15 cellular contexts compared by ENCODE assay signal in the genomic region with DNA sequence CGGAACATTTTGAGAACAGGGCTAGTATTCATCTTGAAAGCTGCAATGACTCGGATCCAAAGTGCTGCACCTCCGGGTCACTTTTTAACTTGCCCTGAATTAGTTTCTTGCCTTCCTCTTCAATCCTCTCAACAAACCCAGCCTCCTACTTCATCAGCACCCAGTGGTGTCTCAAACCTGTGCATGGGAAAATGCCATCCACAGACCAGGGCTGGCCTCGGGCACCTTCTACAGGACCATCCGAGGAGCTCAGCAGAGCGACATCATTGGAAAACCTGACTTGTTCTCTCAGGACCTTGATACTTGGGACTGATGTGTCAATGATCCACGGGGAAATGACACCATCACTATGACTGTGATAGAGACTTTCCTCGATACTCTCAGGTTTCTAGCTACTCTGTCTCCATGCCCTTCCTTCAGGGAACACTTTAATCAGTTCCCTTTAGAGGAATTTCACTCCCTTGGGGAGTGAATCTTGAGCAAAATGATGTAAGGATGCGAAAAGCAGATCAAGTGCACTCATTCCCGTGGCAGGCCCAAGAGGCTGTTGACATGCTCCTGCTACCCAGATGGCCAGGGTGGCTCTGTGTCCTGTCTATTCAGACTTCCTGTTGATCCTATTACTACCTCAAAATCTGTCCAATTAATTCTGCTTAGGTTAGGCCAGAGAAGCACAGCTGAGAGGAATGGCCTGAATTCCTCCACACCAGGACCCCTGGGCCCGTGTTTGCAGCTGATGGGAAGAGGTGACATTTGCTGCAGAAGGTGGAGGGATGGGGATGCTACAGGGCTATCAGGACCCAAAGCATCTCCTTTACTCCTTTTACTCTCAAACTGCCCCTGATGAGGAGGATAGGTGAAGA.
"Had no signal": no experiment of that assay in that cellular context is flagged by ENCODE, and none has a peak within 500 bp of the region (broad histone marks: within the 10 kb centered on the region; RNA-seq: fewer than 3 reads in every experiment).

No MANE protein-coding gene starts in this region.

- H3K27ac Mint-ChIP-seq: activated naive CD8-positive, alpha-beta T cell treated with anti-CD3 and anti-CD28 coated beads, Interleukin-2, amount 10 ng/mL, durations not matched to agents 7 days and 5 days; activated T-helper 1 cell treated with anti-CD3 and anti-CD28 coated beads, Interleukin-12 subunit alpha, Interleukin-12 subunit beta, Interleukin-2, Interleukin-4 antibody, amounts not matched to agents 30 ng/mL and 10 ng/mL and 1 ng/mL, durations not matched to agents 14 hours and 24 hours and 36 hours; brain; effector memory CD8-positive, alpha-beta T cell had no signal

- H3K9me3 Mint-ChIP-seq: activated naive CD8-positive, alpha-beta T cell treated with anti-CD3 and anti-CD28 coated beads, Interleukin-2, amount 10 ng/mL, durations not matched to agents 7 days and 5 days; activated T-helper 1 cell treated with anti-CD3 and anti-CD28 coated beads, Interleukin-12 subunit alpha, Interleukin-12 subunit beta, Interleukin-2, Interleukin-4 antibody, amounts not matched to agents 30 ng/mL and 10 ng/mL and 1 ng/mL, durations not matched to agents 14 hours and 24 hours and 36 hours; effector memory CD8-positive, alpha-beta T cell had no signal

- H3K4me1 Mint-ChIP-seq: activated naive CD8-positive, alpha-beta T cell treated with anti-CD3 and anti-CD28 coated beads, Interleukin-2, amount 10 ng/mL, durations not matched to agents 7 days and 5 days had no signal

- H3K9me3 ChIP-seq: gastrocnemius medialis, tibial nerve had no signal

- H3K36me3 ChIP-seq: gastrocnemius medialis, tibial nerve had no signal

- DNase-seq: activated CD4-positive, alpha-beta T cell treated with anti-CD3 and anti-CD28 coated beads for 4 hours; activated naive CD4-positive, alpha-beta T cell; activated naive CD8-positive, alpha-beta T cell treated with anti-CD3 and anti-CD28 coated beads, Interleukin-2, amount 10 ng/mL, durations not matched to agents 7 days and 5 days; central memory CD4-positive, alpha-beta T cell; effector memory CD8-positive, alpha-beta T cell; gastrocnemius medialis; left colon; stimulated activated CD4-positive, alpha-beta T cell treated with anti-CD3 and anti-CD28 coated beads, Interleukin-2, amount 100 ng/mL, for 24 hours; T-helper 1 cell had no signal

- H3K4me3 Mint-ChIP-seq: activated naive CD8-positive, alpha-beta T cell treated with anti-CD3 and anti-CD28 coated beads, Interleukin-2, amount 10 ng/mL, durations not matched to agents 7 days and 5 days; activated T-helper 1 cell treated with anti-CD3 and anti-CD28 coated beads, Interleukin-12 subunit alpha, Interleukin-12 subunit beta, Interleukin-2, Interleukin-4 antibody, amounts not matched to agents 30 ng/mL and 10 ng/mL and 1 ng/mL, durations not matched to agents 14 hours and 24 hours and 36 hours; brain; effector memory CD8-positive, alpha-beta T cell had no signal

- H3K27ac ChIP-seq: epithelial cell of prostate, gastrocnemius medialis, parathyroid adenoma, tibial nerve had no signal

- H3K4me1 ChIP-seq: gastrocnemius medialis, tibial nerve had no signal

- H3K27me3 ChIP-seq: gastrocnemius medialis, tibial nerve had no signal

- ATAC-seq: effector memory CD8-positive, alpha-beta T cell; gastrocnemius medialis; left colon; SK-N-SH treated with all-trans-retinoic acid at 6 μM for 48 hours had no signal

- H3K27me3 Mint-ChIP-seq: activated naive CD8-positive, alpha-beta T cell treated with anti-CD3 and anti-CD28 coated beads, Interleukin-2, amount 10 ng/mL, durations not matched to agents 7 days and 5 days had no signal

- H3K4me3 ChIP-seq: gastrocnemius medialis, tibial nerve had no signal

- H3K36me3 Mint-ChIP-seq: activated naive CD8-positive, alpha-beta T cell treated with anti-CD3 and anti-CD28 coated beads, Interleukin-2, amount 10 ng/mL, durations not matched to agents 7 days and 5 days; brain had no signal
